8 cellular contexts compared by ENCODE assay signal in the genomic region with DNA sequence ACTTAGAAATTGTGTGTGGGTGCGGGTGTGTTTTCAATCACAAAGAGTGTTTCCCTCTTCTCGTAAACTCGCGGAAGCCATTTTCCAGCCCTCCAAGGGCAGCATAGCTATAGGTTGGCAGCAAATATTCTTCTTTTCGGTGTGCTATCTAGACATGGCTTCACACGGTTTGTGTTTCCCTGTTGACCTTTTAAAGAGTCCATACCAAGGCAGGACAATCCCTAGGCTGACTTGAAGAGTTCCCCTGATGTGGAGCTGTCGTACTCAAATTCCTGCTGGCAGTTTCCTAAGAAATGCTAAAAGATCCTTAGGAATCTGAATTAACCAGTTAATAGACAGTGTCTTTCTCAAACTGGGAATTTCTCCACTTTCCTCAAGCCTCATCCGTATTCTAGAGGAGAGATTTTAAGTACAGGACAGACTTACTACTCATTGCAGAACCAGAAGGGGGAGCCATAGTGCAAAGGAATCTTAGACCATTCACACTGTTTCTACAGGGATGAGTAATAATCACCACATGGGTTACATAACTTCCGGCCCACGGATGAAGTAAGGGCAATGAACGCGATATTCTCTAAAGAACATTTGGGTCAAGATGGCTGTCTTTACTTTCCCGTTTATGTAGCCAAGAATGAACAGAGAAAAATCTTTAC.
DNase-seq lines count a peak whose midpoint lies in the region; ATAC-seq and TF ChIP-seq lines count a peak whose summit lies in the region.

No MANE protein-coding gene starts in this region.

- intact Hi-C loops in gastrocnemius medialis (cut with DNase I; ENCODE audit: low total_unique reads) = no loop called here

- POLR2A ChIA-PET in BJ (lab: Charles Lee) = no interaction called here
- POLR2A ChIA-PET in GM10248 (lab: Yijun Ruan, JAX) = no interaction called here

- ATAC-seq in GM18867 (IDR thresholded peaks at IDR 0.05; ENCODE audit: unreplicated experiment) (no peak), gastrocnemius medialis (no peak)

- CTCF ChIA-PET in BJ (lab: Yijun Ruan, JAX) (interaction anchor here (0.6 kb wide), 1 partner anchor 100 kb away, joined by 3 read pairs; no protein-coding TSS in a partner anchor), GM10248 (lab: Yijun Ruan, JAX) (no interaction called here)

- in situ Hi-C loops in gastrocnemius medialis (cut with MboI; ENCODE audit: low sequenced_read_pairs in 4 of 4) = loop anchor here in 1 of 4 donors (25.0 kb wide), 1 partner anchor 106 kb away; no protein-coding TSS in a partner anchor

- H3K4me3 ChIP-seq in BJ (ENCODE audit: low read depth, low read length) (no peak overlapping the region), gastrocnemius medialis (no peak overlapping the region)

- H3K9me3 ChIP-seq in gastrocnemius medialis = peaks cover 0 to 3% (median 0%) of the 10 kb centered on the region in 3 donors

- no peaks in the 10 kb centered on the region for H3K4me1 ChIP-seq in gastrocnemius medialis

- H3K27me3 ChIP-seq in BJ (ENCODE audit: control insufficient read depth, insufficient read depth, low read length) (no peaks in the 10 kb centered on the region), gastrocnemius medialis (no peaks in the 10 kb centered on the region)

- no peaks in the 10 kb centered on the region for H3K36me3 ChIP-seq in BJ (ENCODE audit: control insufficient read depth, insufficient read depth, low read length)
- H3K36me3 ChIP-seq in gastrocnemius medialis = no peaks in the 10 kb centered on the region

- no peak overlapping the region for H3K27ac ChIP-seq in gastrocnemius medialis

- no peak for TF ChIP-seq POLR2A in gastrocnemius medialis (IDR thresholded peaks at IDR 0.05)

- TF ChIP-seq CTCF in BJ (IDR thresholded peaks at IDR 0.05; ENCODE audit: insufficient read depth, low read depth, low read length) (peak; percentile 61), GM10248 (IDR thresholded peaks at IDR 0.05; ENCODE audit: control extremely low read depth, extremely low read depth, low read depth, missing control alignments) (no peak), gastrocnemius medialis (IDR thresholded peaks at IDR 0.05 in 4 of 5, conservative IDR thresholded peaks at IDR 0.05 in 1 of 5) (no peak)

- DNase-seq in BJ (ENCODE audit: low read depth) = peak; percentile 26
- DNase-seq in HT-29 (ENCODE audit: low spot score) = peak; percentile 40
- DNase-seq in SKM-1 treated with dmso at 0.1 percent for 144 hours (lab: John Stamatoyannopoulos, UW; ENCODE audit: unreplicated experiment) = peak; percentile 69
- DNase-seq in iPS DF 19.7 (ENCODE audit: low read depth, low spot score) = peak; percentile 70
- DNase-seq in GM10248 (ENCODE audit: extremely low spot score) = no peak
- no peak for DNase-seq in DMS114 treated with DMSO at 0.1 percent for 48 hours (lab: John Stamatoyannopoulos, UW; ENCODE audit: unreplicated experiment)
- DNase-seq in gastrocnemius medialis = no peak

Comparison
In these comparisons a context has a peak if more than half of its experiments do, and no peak if none do; other contexts are left out.
1. DNase-seq: peak in BJ (single experiment), HT-29 (single experiment), SKM-1 treated with dmso at 0.1 percent for 144 hours (single experiment) and iPS DF 19.7 (single experiment); none in GM10248 (single experiment), DMS114 treated with DMSO at 0.1 percent for 48 hours (single experiment) and gastrocnemius medialis (0 of 2).